In the genomic region with DNA sequence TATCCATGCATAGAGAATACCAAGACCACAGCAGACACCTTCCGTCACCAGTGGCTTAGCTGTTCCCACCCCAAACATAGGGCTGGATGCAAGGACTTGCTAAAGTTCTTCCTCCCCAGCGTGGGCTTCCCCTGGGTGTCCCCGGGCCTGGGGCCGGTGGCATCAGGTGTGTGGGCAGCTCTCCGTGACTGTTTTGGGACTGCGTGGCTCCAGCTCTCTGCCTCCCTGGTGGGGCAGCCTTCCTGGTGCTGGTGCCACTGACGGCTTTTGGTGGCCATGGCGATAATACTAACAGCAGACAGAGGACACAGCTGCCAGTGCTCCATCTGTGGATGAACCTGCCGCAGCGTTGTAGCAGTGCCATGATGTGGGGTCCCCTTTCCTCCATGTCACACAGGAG, we compare ENCODE assay signal across 23 cellular contexts. TPM values are rescaled to one million over a fixed set of nuclear protein-coding genes. Genes with fewer than 3 reads are reported as not detected.
A peak's percentile ranks its signal among the peaks of the same experiment; 100 is the strongest.
DNase-seq lines count a peak whose midpoint lies in the region; ATAC-seq, FAIRE-seq and TF ChIP-seq lines count a peak whose summit lies in the region.
"Had no signal": no experiment of that assay in that cellular context is flagged by ENCODE, and none has a peak within 500 bp of the region (broad histone marks: within the 10 kb centered on the region; RNA-seq: fewer than 3 reads in every experiment).

No MANE protein-coding gene starts in this region.

- no peaks in the 10 kb centered on the region for H3K27me3 ChIP-seq in astrocyte (ENCODE audit: insufficient read depth, low read length)

- no peaks in the 10 kb centered on the region for H3K4me1 ChIP-seq in astrocyte (ENCODE audit: insufficient read depth, low read length)

- FAIRE-seq in astrocyte (lab: Jason Lieb, UNC): no peak
- FAIRE-seq: A549, G401.6, GM12891, GM19239 had no signal

- TF ChIP-seq CTCF in astrocyte (IDR thresholded peaks at IDR 0.05; ENCODE audit: insufficient read depth, low read depth, low read length) (no peak), glutamatergic neuron (IDR thresholded peaks at IDR 0.05; ENCODE audit: partially characterized antibody, unreplicated experiment) (no peak), coronary artery (IDR thresholded peaks at IDR 0.05) (no peak)

- no peaks in the 10 kb centered on the region for H3K36me3 ChIP-seq in astrocyte (ENCODE audit: insufficient read depth, low read length)

- H3K9me3 ChIP-seq in astrocyte (ENCODE audit: insufficient read depth, low read depth, low read length): no peaks in the 10 kb centered on the region
- H3K9me3 ChIP-seq: A549 had no signal

- H3K4me1 Mint-ChIP-seq in astrocyte (ENCODE audit: low read depth, unreplicated experiment) (no peaks in the 10 kb centered on the region), glutamatergic neuron (ENCODE audit: low read depth, unreplicated experiment) (peaks cover 36% of the 10 kb centered on the region)
- peaks cover 46% of the 10 kb centered on the region for H3K4me1 Mint-ChIP-seq in stimulated activated memory B cell treated with anti-CD40 and anti-IgM and Interleukin-4, amounts not matched to agents 10 μg/mL and 1 μg/mL and 100 μg/mL, for 72 hours

- H3K4me3 ChIP-seq in astrocyte (ENCODE audit: insufficient read depth, low read depth, low read length) (no peak overlapping the region), coronary artery (no peak overlapping the region)
- H3K4me3 ChIP-seq: A549 had no signal

- no peak overlapping the region for H3K9ac ChIP-seq in astrocyte (ENCODE audit: low read length)

- TF ChIP-seq POLR2A in erythroblast (IDR thresholded peaks at IDR 0.05; ENCODE audit: low read length): no peak

- no peaks in the 10 kb centered on the region for H3K9me3 Mint-ChIP-seq in astrocyte (ENCODE audit: unreplicated experiment)
- H3K9me3 Mint-ChIP-seq in glutamatergic neuron (ENCODE audit: unreplicated experiment): peaks cover 23% of the 10 kb centered on the region
- no peaks in the 10 kb centered on the region for H3K9me3 Mint-ChIP-seq in stimulated activated memory B cell treated with anti-CD40 and anti-IgM and Interleukin-4, amounts not matched to agents 10 μg/mL and 1 μg/mL and 100 μg/mL, for 72 hours
- H3K9me3 Mint-ChIP-seq: CD14-positive monocyte; CD4-positive, alpha-beta memory T cell; CD4-positive, CD25-positive, alpha-beta regulatory T cell; CD8-positive, alpha-beta memory T cell had no signal

- H3K36me3 Mint-ChIP-seq in astrocyte (ENCODE audit: low read depth, unreplicated experiment) (peaks cover 4% of the 10 kb centered on the region), glutamatergic neuron (ENCODE audit: unreplicated experiment) (no peaks in the 10 kb centered on the region)
- peaks cover 9% of the 10 kb centered on the region for H3K36me3 Mint-ChIP-seq in stimulated activated memory B cell treated with anti-CD40 and anti-IgM and Interleukin-4, amounts not matched to agents 10 μg/mL and 1 μg/mL and 100 μg/mL, for 72 hours
- H3K36me3 Mint-ChIP-seq: CD14-positive monocyte; CD4-positive, CD25-positive, alpha-beta regulatory T cell had no signal

- H4K20me1 ChIP-seq in astrocyte (ENCODE audit: insufficient read depth, low read length): peaks cover 36% of the 10 kb centered on the region

- H3K4me3 Mint-ChIP-seq in astrocyte (ENCODE audit: unreplicated experiment) (peak overlapping the region; percentile 45), glutamatergic neuron (ENCODE audit: unreplicated experiment) (peak overlapping the region; percentile 38)
- no peak overlapping the region for H3K4me3 Mint-ChIP-seq in stimulated activated memory B cell treated with anti-CD40 and anti-IgM and Interleukin-4, amounts not matched to agents 10 μg/mL and 1 μg/mL and 100 μg/mL, for 72 hours
- H3K4me3 Mint-ChIP-seq: B cell, CD14-positive monocyte had no signal

- DNase-seq in NCI-H2171 treated with DMSO at 0.1 percent for 48 hours (lab: John Stamatoyannopoulos, UW) (peak; percentile 48), NCI-H2171 (lab: John Stamatoyannopoulos, UW) (no peak), astrocyte (ENCODE audit: low read depth) (no peak), glutamatergic neuron (no peak), erythroblast (lab: John Stamatoyannopoulos, UW) (no peak), nucleus accumbens (lab: John Stamatoyannopoulos, UW) (no peak), coronary artery (ENCODE audit: low spot score) (no peak)
- DNase-seq: AML-193; C1 segment of cervical spinal cord; CD4-positive, CD25-positive, alpha-beta regulatory T cell; CD8-positive, alpha-beta memory T cell; COR-L47; DMS79 treated with DMSO at 0.1 percent for 48 hours; GF-D8 had no signal

- no peaks in the 10 kb centered on the region for H3K79me2 ChIP-seq in astrocyte (ENCODE audit: insufficient read depth, low read length)

- H3K27ac ChIP-seq in astrocyte (ENCODE audit: low read depth, low read length) (no peak overlapping the region), coronary artery (no peak overlapping the region)
- H3K27ac ChIP-seq: 22Rv1, A549 had no signal

- no peaks in the 10 kb centered on the region for H3K27me3 Mint-ChIP-seq in astrocyte (ENCODE audit: low read depth, unreplicated experiment)
- H3K27me3 Mint-ChIP-seq in glutamatergic neuron (ENCODE audit: unreplicated experiment): peaks cover 16% of the 10 kb centered on the region
- H3K27me3 Mint-ChIP-seq in stimulated activated memory B cell treated with anti-CD40 and anti-IgM and Interleukin-4, amounts not matched to agents 10 μg/mL and 1 μg/mL and 100 μg/mL, for 72 hours: no peaks in the 10 kb centered on the region
- H3K27me3 Mint-ChIP-seq: B cell; CD4-positive, alpha-beta memory T cell; CD4-positive, CD25-positive, alpha-beta regulatory T cell; CD8-positive, alpha-beta memory T cell had no signal

- no peak overlapping the region for H2AFZ ChIP-seq in astrocyte (ENCODE audit: low read depth, low read length)

- no peak overlapping the region for H3K4me2 ChIP-seq in astrocyte (ENCODE audit: low read length)
- H3K4me2 ChIP-seq: A549 had no signal

- no peak for ATAC-seq in stimulated activated memory B cell treated with anti-CD40 and anti-IgM and Interleukin-4, amounts not matched to agents 10 μg/mL and 1 μg/mL and 100 μg/mL, for 72 hours
- ATAC-seq: A549 had no signal

- H3K27ac Mint-ChIP-seq in astrocyte (ENCODE audit: unreplicated experiment) (no peak overlapping the region), glutamatergic neuron (ENCODE audit: unreplicated experiment) (peak overlapping the region; percentile 66)
- peak overlapping the region; percentile 81 for H3K27ac Mint-ChIP-seq in stimulated activated memory B cell treated with anti-CD40 and anti-IgM and Interleukin-4, amounts not matched to agents 10 μg/mL and 1 μg/mL and 100 μg/mL, for 72 hours
- H3K27ac Mint-ChIP-seq: B cell; CD14-positive monocyte; CD4-positive, CD25-positive, alpha-beta regulatory T cell had no signal

RNA-seq across cellular contexts. Expression of gene CACFD1, which starts 4.9 kb away (rescaled TPM):
- total RNA-seq in astrocyte: 13.1 and 14.2 TPM in 2 replicates
- 45.4 TPM for total RNA-seq in glutamatergic neuron (ENCODE audit: unreplicated experiment)

RNA-seq across cellular contexts. Expression of gene SLC2A6, which starts 14.3 kb away (rescaled TPM):
- total RNA-seq in astrocyte: 21.1 and 24.3 TPM in 2 replicates
- 104 TPM for total RNA-seq in glutamatergic neuron (ENCODE audit: unreplicated experiment)

RNA-seq across cellular contexts. Expression of gene ADAMTS13, which starts 42.5 kb away (rescaled TPM):
- total RNA-seq in astrocyte: 5.6 and 7.3 TPM in 2 replicates
- total RNA-seq in glutamatergic neuron (ENCODE audit: unreplicated experiment): 27.9 TPM

RNA-seq across cellular contexts. Expression of gene REXO4, which starts 46.8 kb away (rescaled TPM):
- total RNA-seq in astrocyte (19.7 and 22.5 TPM in 2 replicates), glutamatergic neuron (ENCODE audit: unreplicated experiment) (20.4 TPM)
